ENCODE assay signal across 17 cellular contexts in genomic region chrX:41198410-41198809, GRCh38.
"Had no signal": no experiment of that assay in that cellular context is flagged by ENCODE, and none has a peak within 500 bp of the region (broad histone marks: within the 10 kb centered on the region; RNA-seq: fewer than 3 reads in every experiment).

No MANE protein-coding gene starts in this region.

- DNase-seq: activated CD4-positive, alpha-beta T cell treated with anti-CD3 and anti-CD28 coated beads, Interleukin-2, amount 50 U/mL, for 1 hour; activated CD4-positive, CD25-positive, alpha-beta regulatory T cell treated with anti-CD3 and anti-CD28 coated beads, Interleukin-2, amount 50 U/mL, for 72 hours; activated CD8-positive, alpha-beta memory T cell treated with anti-CD3 and anti-CD28 coated beads, Interleukin-2, amount 50 U/mL, for 4 hours; activated effector memory CD4-positive, alpha-beta T cell treated with Interleukin-2 at 50 U/mL for 16 hours; activated naive CD4-positive, alpha-beta T cell treated with anti-CD3 and anti-CD28 coated beads, Interleukin-2, amount 10 ng/mL, durations not matched to agents 7 days and 5 days; activated T-cell treated with anti-CD3 and anti-CD28 coated beads, Interleukin-2, amount 50 U/mL, for 4 hours; aorta; immature natural killer cell; kidney glomerular epithelial cell; left ventricle myocardium inferior; occipital lobe; T1000 had no signal

- H3K27ac ChIP-seq: coronary artery, left ventricle myocardium inferior, right atrium auricular region had no signal

- H3K9me3 Mint-ChIP-seq: activated naive CD4-positive, alpha-beta T cell treated with anti-CD3 and anti-CD28 coated beads, Interleukin-2, amount 10 ng/mL, durations not matched to agents 7 days and 5 days; activated T-cell treated with anti-CD3 and anti-CD28 coated beads, Interleukin-2, amount 50 U/mL, for 4 hours; immature natural killer cell; stimulated activated naive CD8-positive, alpha-beta T cell treated with anti-CD3 and anti-CD28 coated beads, Interleukin-15, Interleukin-2, amounts not matched to agents 100 ng/mL and 50 ng/mL, for 24 hours; type B pancreatic cell had no signal

- H3K27me3 Mint-ChIP-seq: activated naive CD4-positive, alpha-beta T cell treated with anti-CD3 and anti-CD28 coated beads, Interleukin-2, amount 10 ng/mL, durations not matched to agents 7 days and 5 days; progenitor cell of endocrine pancreas; stimulated activated naive CD8-positive, alpha-beta T cell treated with anti-CD3 and anti-CD28 coated beads, Interleukin-15, Interleukin-2, amounts not matched to agents 100 ng/mL and 50 ng/mL, for 24 hours; type B pancreatic cell had no signal

- ATAC-seq: activated T-cell treated with anti-CD3 and anti-CD28 coated beads, Interleukin-2, amount 50 U/mL, for 4 hours had no signal

- H3K4me3 Mint-ChIP-seq: activated naive CD4-positive, alpha-beta T cell treated with anti-CD3 and anti-CD28 coated beads, Interleukin-2, amount 10 ng/mL, durations not matched to agents 7 days and 5 days; activated T-cell treated with anti-CD3 and anti-CD28 coated beads, Interleukin-2, amount 50 U/mL, for 4 hours; immature natural killer cell; stimulated activated naive CD8-positive, alpha-beta T cell treated with anti-CD3 and anti-CD28 coated beads, Interleukin-15, Interleukin-2, amounts not matched to agents 100 ng/mL and 50 ng/mL, for 24 hours; type B pancreatic cell had no signal

- H3K27ac Mint-ChIP-seq: activated naive CD4-positive, alpha-beta T cell treated with anti-CD3 and anti-CD28 coated beads, Interleukin-2, amount 10 ng/mL, durations not matched to agents 7 days and 5 days; immature natural killer cell; progenitor cell of endocrine pancreas; stimulated activated naive CD8-positive, alpha-beta T cell treated with anti-CD3 and anti-CD28 coated beads, Interleukin-15, Interleukin-2, amounts not matched to agents 100 ng/mL and 50 ng/mL, for 24 hours; type B pancreatic cell had no signal
